Comparison of ENCODE assay signal across 27 cellular contexts in the genomic region with DNA sequence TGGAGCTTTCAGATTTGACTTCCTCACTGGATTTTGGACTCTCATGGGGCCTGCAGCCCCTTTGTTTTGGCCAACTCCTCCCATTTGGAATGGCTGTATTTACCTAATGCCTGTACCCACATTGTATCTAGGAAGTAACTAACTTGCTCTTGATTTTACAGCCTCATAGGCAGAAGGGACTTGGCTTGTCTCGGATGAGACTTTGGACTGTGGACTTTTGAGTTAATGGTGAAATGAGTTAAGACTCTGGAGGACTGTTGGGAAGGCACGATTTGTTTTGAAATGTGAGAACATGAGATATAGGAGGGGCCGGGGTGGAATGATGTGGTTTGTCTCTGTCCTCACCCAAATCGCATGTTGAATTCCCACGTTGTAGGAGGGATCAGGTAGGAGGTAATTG.
"Had no signal": no experiment of that assay in that cellular context is flagged by ENCODE, and none has a peak within 500 bp of the region (broad histone marks: within the 10 kb centered on the region; RNA-seq: fewer than 3 reads in every experiment).

No MANE protein-coding gene starts in this region.

- H3K4me3 ChIP-seq: adrenal gland, body of pancreas, esophagus squamous epithelium, gastroesophageal sphincter had no signal

- H3K36me3 ChIP-seq: adrenal gland, esophagus squamous epithelium, gastroesophageal sphincter had no signal

- H3K27me3 ChIP-seq: adrenal gland, body of pancreas, gastroesophageal sphincter had no signal

- H3K9me3 ChIP-seq: adrenal gland, body of pancreas, esophagus squamous epithelium, gastroesophageal sphincter had no signal

- DNase-seq: activated CD4-positive, alpha-beta memory T cell treated with anti-CD3 and anti-CD28 coated beads for 36 hours; activated CD4-positive, alpha-beta T cell treated with anti-CD3 and anti-CD28 coated beads for 36 hours; activated CD4-positive, alpha-beta T cell treated with anti-CD3 and anti-CD28 coated beads, Interleukin-2, amount 10 ng/mL, durations not matched to agents 24 days and 14 days; activated CD4-positive, CD25-positive, alpha-beta regulatory T cell; activated CD4-positive, CD25-positive, alpha-beta regulatory T cell treated with anti-CD3 and anti-CD28 coated beads, Interleukin-2, amount 50 U/mL, for 72 hours; activated CD8-positive, alpha-beta memory T cell treated with anti-CD3 and anti-CD28 coated beads, Interleukin-2, amount 10 ng/mL, durations not matched to agents 7 days and 5 days; activated CD8-positive, alpha-beta memory T cell treated with anti-CD3 and anti-CD28 coated beads, Interleukin-2, amount 50 U/mL, for 4 hours; activated CD8-positive, alpha-beta T cell treated with anti-CD3 and anti-CD28 coated beads, Interleukin-2, amount 10 ng/mL, durations not matched to agents 7 days and 5 days; activated effector memory CD4-positive, alpha-beta T cell treated with anti-CD3 and anti-CD28 coated beads, Interleukin-2, amount 50 U/mL, for 16 hours; activated naive CD4-positive, alpha-beta T cell treated with anti-CD3 and anti-CD28 coated beads for 36 hours; activated naive CD8-positive, alpha-beta T cell treated with anti-CD3 and anti-CD28 coated beads for 36 hours; activated naive CD8-positive, alpha-beta T cell treated with anti-CD3 and anti-CD28 coated beads, Interleukin-2, amount 50 U/mL, for 24 hours; activated T-cell treated with anti-CD3 and anti-CD28 coated beads, Interleukin-2, amount 50 U/mL, for 1 hour; activated T-cell treated with anti-CD3 and anti-CD28 coated beads, Interleukin-2, amount 50 U/mL, for 48 hours; adrenal gland; amygdala; aorta; body of pancreas; caudate nucleus; effector CD8-positive, alpha-beta T cell; esophagus squamous epithelium; foreskin melanocyte; T-helper 2 cell had no signal

- FAIRE-seq: colon, endothelial cell of umbilical vein had no signal

- H3K4me1 ChIP-seq: adrenal gland, body of pancreas, esophagus squamous epithelium, gastroesophageal sphincter had no signal

- H3K27ac ChIP-seq: adrenal gland, body of pancreas, epithelial cell of prostate, esophagus squamous epithelium, gastroesophageal sphincter had no signal
